ENCODE assay signal across 9 cellular contexts in the genomic region with DNA sequence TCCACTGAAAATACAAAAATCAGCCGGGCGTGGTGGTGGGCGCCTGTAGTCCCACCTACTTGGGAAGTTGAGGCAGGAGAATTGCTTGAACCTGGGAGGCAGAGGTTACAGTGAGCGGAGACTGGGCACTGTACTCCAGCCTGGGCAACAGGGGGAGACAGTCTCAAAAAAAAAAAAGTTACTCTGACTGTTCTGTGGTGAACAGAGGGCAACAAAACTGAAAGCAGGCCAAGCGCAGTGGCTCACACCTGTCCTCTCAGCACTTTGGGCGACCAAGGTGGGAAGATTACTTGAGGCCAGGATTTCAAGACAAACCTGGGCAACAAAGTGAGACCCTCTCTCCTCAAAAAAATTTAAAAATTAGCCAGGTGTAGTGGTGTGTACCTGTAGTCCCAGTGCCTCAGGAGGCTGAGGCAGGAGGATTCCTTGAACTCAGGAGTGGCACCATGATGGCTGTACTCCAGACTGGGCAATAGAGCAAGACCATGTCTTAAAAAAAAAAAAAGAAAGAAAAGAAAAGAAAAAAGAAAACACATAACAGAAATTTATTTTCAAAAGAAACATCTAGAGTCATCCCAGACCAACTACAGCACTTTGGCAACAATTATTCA. TPM values are rescaled to one million over a fixed set of nuclear protein-coding genes. Genes with fewer than 3 reads are reported as not detected.
DNase-seq lines count a peak whose midpoint lies in the region; ATAC-seq, FAIRE-seq and TF ChIP-seq lines count a peak whose summit lies in the region.
"Had no signal": no experiment of that assay in that cellular context is flagged by ENCODE, and none has a peak within 500 bp of the region (broad histone marks: within the 10 kb centered on the region; RNA-seq: fewer than 3 reads in every experiment).

No MANE protein-coding gene starts in this region.

- H3K9me3 ChIP-seq in HepG2 (ENCODE audit: low read length) (no peaks in the 10 kb centered on the region), Peyer's patch (no peaks in the 10 kb centered on the region)

- H3K27me3 ChIP-seq in HepG2 (ENCODE audit: control insufficient read depth in 1 of 2, insufficient read depth in 2 of 2, low read length in 2 of 2), result no peaks in the 10 kb centered on the region
- no peaks in the 10 kb centered on the region for H3K27me3 ChIP-seq in Peyer's patch

- H3K4me2 ChIP-seq in HepG2 (ENCODE audit: low read depth, low read length), result peak overlapping the region; percentile 66

- H4K20me1 ChIP-seq in HepG2 (ENCODE audit: insufficient read depth, low read length), result no peaks in the 10 kb centered on the region

- CTCF ChIA-PET in HepG2 (lab: Yijun Ruan, JAX; ENCODE audit: low intra/inter-chr PET ratio, low total read pairs), result no interaction called here

- H3K36me3 ChIP-seq in HepG2 (replicated peaks in 1 of 2; ENCODE audit: control insufficient read depth in 1 of 2, insufficient read depth in 2 of 2, low read length in 2 of 2) (no peaks in the 10 kb centered on the region), Peyer's patch (no peaks in the 10 kb centered on the region)

- peak; percentile 68 for TF ChIP-seq CTCF in HepG2 (CRISPR knock-in tag; IDR thresholded peaks at IDR 0.05)
- TF ChIP-seq CTCF in Peyer's patch (IDR thresholded peaks at IDR 0.05), result peak in 3 of 6 experiments; percentile 6 to 26 (median 11)

- TF ChIP-seq POLR2A in HepG2 (IDR thresholded peaks at IDR 0.05; ENCODE audit: insufficient read depth in 1 of 2, low read depth in 2 of 2, low read length in 2 of 2) (no peak), Peyer's patch (IDR thresholded peaks at IDR 0.05) (no peak)

- ATAC-seq in GM18517 (IDR thresholded peaks at IDR 0.05; ENCODE audit: unreplicated experiment) (peak; percentile 72), HG02798 (IDR thresholded peaks at IDR 0.05; ENCODE audit: poor library complexity, unreplicated experiment) (peak; percentile 74), HepG2 (peak; percentile 98)

- TF ChIP-seq RAD21 in HepG2 (CRISPR knock-in tag; IDR thresholded peaks at IDR 0.05), result 0 out of 2 replicates have a peak, but pooled peaks have one; percentile 19

- DNase-seq in UCSD-AML1 (lab: John Stamatoyannopoulos, UW; ENCODE audit: unreplicated experiment) (peak; percentile 15), HepG2 (ENCODE audit: low spot score) (peak; percentile 32), Peyer's patch (no peak), germinal center (ENCODE audit: low spot score) (no peak), NCI-H2029 (lab: John Stamatoyannopoulos, UW) (no peak)
- DNase-seq: activated CD8-positive, alpha-beta memory T cell treated with anti-CD3 and anti-CD28 coated beads for 24 hours; naive B cell had no signal

- no peak overlapping the region for H3K27ac ChIP-seq in HepG2 (ENCODE audit: extremely low read length, insufficient read depth, low read length)
- no peak overlapping the region for H3K27ac ChIP-seq in Peyer's patch

- no peak for TF ChIP-seq EP300 in HepG2 (IDR thresholded peaks at IDR 0.05; ENCODE audit: low read depth in 2 of 2, low read length in 2 of 2)
- TF ChIP-seq EP300 in HepG2 (CRISPR knock-in tag; IDR thresholded peaks at IDR 0.05; ENCODE audit: borderline replicate concordance), result no peak

- peaks cover 11% of the 10 kb centered on the region; the same call in 1 of the 2 replicates for H3K4me1 ChIP-seq in HepG2 (ENCODE audit: insufficient read depth, low read length)
- H3K4me1 ChIP-seq in Peyer's patch, result no peaks in the 10 kb centered on the region

- no peak overlapping the region for H3K9ac ChIP-seq in HepG2 (ENCODE audit: insufficient read depth, low read depth, low read length)

- no peaks in the 10 kb centered on the region for H3K79me2 ChIP-seq in HepG2 (ENCODE audit: insufficient read depth, low read length)

- H2AFZ ChIP-seq in HepG2 (ENCODE audit: low read length), result no peak overlapping the region

- H3K4me3 ChIP-seq in HepG2 (replicated peaks in 1 of 3; ENCODE audit: insufficient read depth in 1 of 3, low read depth in 2 of 3, low read length in 3 of 3) (no peak overlapping the region), Peyer's patch (no peak overlapping the region)

- FAIRE-seq in HepG2 (lab: Jason Lieb, UNC), result no peak

- BruUV-seq in HepG2 (replicated peaks; lab: Mats Ljungman, UMichigan), result no TSS peak

- intact Hi-C loops in HepG2 (cut with micrococcal nuclease; ENCODE audit: unreplicated experiment), result loop anchor here (2.0 kb wide), 1 partner anchor 105 kb away; no protein-coding TSS in a partner anchor

- POLR2A ChIA-PET in HepG2 (lab: Yijun Ruan, JAX), result no interaction called here

- in situ Hi-C loops in HepG2 (cut with HindIII; ENCODE audit: extremely low pct_ligation_motif_present, low pct_unique_long_range_greater_than_20kb), result no loop called here

- 55% methylated on average over 6 of the region's 6 CpGs for WGBS in HepG2 (ENCODE audit: low lambda C conversion rate)

TF ChIP-seq in HepG2, 621 proteins besides CTCF, POLR2A, EP300 and RAD21 (continues in another document):
- TF ChIP-seq SIX1 (CRISPR knock-in tag; IDR thresholded peaks at IDR 0.05; ENCODE audit: borderline replicate concordance) (0 out of 2 replicates have a peak, but pooled peaks have one; percentile 23), SMC3 (IDR thresholded peaks at IDR 0.05; ENCODE audit: low read length) (peak; percentile 60), STAT5B (CRISPR knock-in tag; IDR thresholded peaks at IDR 0.05) (no peak), HOXA9 (CRISPR knock-in tag; IDR thresholded peaks at IDR 0.05; ENCODE audit: borderline replicate concordance) (no peak), ZNF121 (CRISPR knock-in tag; IDR thresholded peaks at IDR 0.05) (peak; percentile 72), ZNF781 (CRISPR knock-in tag; IDR thresholded peaks at IDR 0.05; ENCODE audit: borderline replicate concordance, not compliant biosample characterization) (no peak), ZNF530 (CRISPR knock-in tag; IDR thresholded peaks at IDR 0.05; ENCODE audit: low read depth) (no peak), HNRNPK (IDR thresholded peaks at IDR 0.05; ENCODE audit: low read depth, low read length, poor library complexity, severe bottlenecking) (no peak), HNF4G (IDR thresholded peaks at IDR 0.05; ENCODE audit: borderline replicate concordance, low read depth, low read length) (no peak), HNF4G (CRISPR knock-in tag; IDR thresholded peaks at IDR 0.05; ENCODE audit: borderline replicate concordance, low read depth) (no peak), ZNF766 (CRISPR knock-in tag; IDR thresholded peaks at IDR 0.05; ENCODE audit: borderline replicate concordance) (no peak), FOSL2 (CRISPR knock-in tag; IDR thresholded peaks at IDR 0.05) (0 out of 2 replicates have a peak, but pooled peaks have one; percentile 19), ZNF605 (CRISPR knock-in tag; IDR thresholded peaks at IDR 0.05) (peak; percentile 33; the same call in 1 of the 2 replicates), RFX3 (CRISPR knock-in tag; IDR thresholded peaks at IDR 0.05) (no peak)
- TF ChIP-seq, protein P1, sequence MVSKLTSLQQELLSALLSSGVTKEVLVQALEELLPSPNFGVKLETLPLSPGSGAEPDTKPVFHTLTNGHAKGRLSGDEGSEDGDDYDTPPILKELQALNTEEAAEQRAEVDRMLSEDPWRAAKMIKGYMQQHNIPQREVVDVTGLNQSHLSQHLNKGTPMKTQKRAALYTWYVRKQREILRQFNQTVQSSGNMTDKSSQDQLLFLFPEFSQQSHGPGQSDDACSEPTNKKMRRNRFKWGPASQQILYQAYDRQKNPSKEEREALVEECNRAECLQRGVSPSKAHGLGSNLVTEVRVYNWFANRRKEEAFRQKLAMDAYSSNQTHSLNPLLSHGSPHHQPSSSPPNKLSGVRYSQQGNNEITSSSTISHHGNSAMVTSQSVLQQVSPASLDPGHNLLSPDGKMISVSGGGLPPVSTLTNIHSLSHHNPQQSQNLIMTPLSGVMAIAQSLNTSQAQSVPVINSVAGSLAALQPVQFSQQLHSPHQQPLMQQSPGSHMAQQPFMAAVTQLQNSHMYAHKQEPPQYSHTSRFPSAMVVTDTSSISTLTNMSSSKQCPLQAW (CRISPR knock-in tag; IDR thresholded peaks at IDR 0.05), result 0 out of 2 replicates have a peak, but pooled peaks have one; percentile 35
- TF ChIP-seq, protein P2, sequence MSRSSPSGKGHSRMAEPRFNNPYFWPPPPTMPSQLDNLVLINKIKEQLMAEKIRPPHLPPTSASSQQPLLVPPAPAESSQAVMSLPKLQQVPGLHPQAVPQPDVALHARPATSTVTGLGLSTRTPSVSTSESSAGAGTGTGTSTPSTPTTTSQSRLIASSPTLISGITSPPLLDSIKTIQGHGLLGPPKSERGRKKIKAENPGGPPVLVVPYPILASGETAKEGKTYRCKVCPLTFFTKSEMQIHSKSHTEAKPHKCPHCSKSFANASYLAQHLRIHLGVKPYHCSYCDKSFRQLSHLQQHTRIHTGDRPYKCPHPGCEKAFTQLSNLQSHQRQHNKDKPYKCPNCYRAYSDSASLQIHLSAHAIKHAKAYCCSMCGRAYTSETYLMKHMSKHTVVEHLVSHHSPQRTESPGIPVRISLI (CRISPR knock-in tag; IDR thresholded peaks at IDR 0.05; ENCODE audit: borderline replicate concordance), result peak; percentile 86

RNA-seq across cellular contexts. Expression of a gene that starts 13.6 kb away (rescaled TPM):
- 67.4 and 98.4 TPM in 2 replicates for total RNA-seq in HepG2 (2016; rRNA removed; fragmentation: Illumina TruSeq; extraction: Trizol)
- 113 and 115 TPM in 2 replicates for total RNA-seq in HepG2 (2016; cell fraction: cytosol; rRNA removed; fragmentation: Illumina TruSeq; extraction: Trizol; ENCODE audit: low read depth)
- 65.4 and 98.8 TPM in 2 replicates for total RNA-seq in HepG2 (2016; cell fraction: insoluble cytoplasmic fraction; rRNA removed; fragmentation: Illumina TruSeq; extraction: Trizol)
- 63.8 and 71.5 TPM in 2 replicates for total RNA-seq in HepG2 (2016; cell fraction: membrane; rRNA removed; fragmentation: Illumina TruSeq; extraction: Trizol)
- total RNA-seq in HepG2 (2016; cell fraction: nucleus; rRNA removed; fragmentation: Illumina TruSeq; extraction: Trizol), result 135 and 150 TPM in 2 replicates
- 100 and 133 TPM in 2 replicates for polyA plus RNA-seq in HepG2 (2011; rRNA removed)
- 56.6 and 89.3 TPM in 2 replicates for polyA plus RNA-seq in HepG2 (2011; cell fraction: cytosol; rRNA removed)
- polyA plus RNA-seq in HepG2 (2011; cell fraction: nucleus; rRNA removed), result 46.6 and 69.0 TPM in 2 replicates
- polyA plus RNA-seq in HepG2 (2012), result 176 and 196 TPM in 2 replicates
- 25.4 and 26.1 TPM in 2 replicates for polyA plus RNA-seq in HepG2 (2016; cell fraction: cytosol; fragmentation: Illumina TruSeq; extraction: Trizol; ENCODE audit: low read depth)
- 104 and 116 TPM in 2 replicates for polyA plus RNA-seq in HepG2 (2016; cell fraction: insoluble cytoplasmic fraction; fragmentation: Illumina TruSeq; extraction: Trizol; ENCODE audit: low read depth)
- 56.9 and 65.1 TPM in 2 replicates for polyA plus RNA-seq in HepG2 (2016; cell fraction: membrane; fragmentation: Illumina TruSeq; extraction: Trizol; ENCODE audit: low read depth)
- 271 and 279 TPM in 2 replicates for polyA plus RNA-seq in HepG2 (2016; cell fraction: nucleus; fragmentation: Illumina TruSeq; extraction: Trizol; ENCODE audit: insufficient read depth, low read depth)
- polyA minus RNA-seq in HepG2 (2011; rRNA and poly(A)+ RNA removed; ENCODE audit: low replicate concordance), result 71.7 and 98.5 TPM in 2 replicates
- 85.3 and 110 TPM in 2 replicates for polyA minus RNA-seq in HepG2 (2011; cell fraction: cytosol; rRNA and poly(A)+ RNA removed)
- 103 and 105 TPM in 2 replicates for polyA minus RNA-seq in HepG2 (2011; cell fraction: nucleus; rRNA and poly(A)+ RNA removed)
- total RNA-seq in Peyer's patch, result 100 to 1,000 TPM; 140 to 313 (median 195) TPM

Comparison
In these comparisons a context has a peak if more than half of its experiments do, and no peak if none do; other contexts are left out.
1. DNase-seq: peak in UCSD-AML1 (single experiment) and HepG2 (single experiment); none in Peyer's patch (0 of 3), germinal center (single experiment) and NCI-H2029 (single experiment).
2. Peak in every context shown above with its lines, with median percentiles within 50 percentile points of each other: ATAC-seq.